In the genomic region with DNA sequence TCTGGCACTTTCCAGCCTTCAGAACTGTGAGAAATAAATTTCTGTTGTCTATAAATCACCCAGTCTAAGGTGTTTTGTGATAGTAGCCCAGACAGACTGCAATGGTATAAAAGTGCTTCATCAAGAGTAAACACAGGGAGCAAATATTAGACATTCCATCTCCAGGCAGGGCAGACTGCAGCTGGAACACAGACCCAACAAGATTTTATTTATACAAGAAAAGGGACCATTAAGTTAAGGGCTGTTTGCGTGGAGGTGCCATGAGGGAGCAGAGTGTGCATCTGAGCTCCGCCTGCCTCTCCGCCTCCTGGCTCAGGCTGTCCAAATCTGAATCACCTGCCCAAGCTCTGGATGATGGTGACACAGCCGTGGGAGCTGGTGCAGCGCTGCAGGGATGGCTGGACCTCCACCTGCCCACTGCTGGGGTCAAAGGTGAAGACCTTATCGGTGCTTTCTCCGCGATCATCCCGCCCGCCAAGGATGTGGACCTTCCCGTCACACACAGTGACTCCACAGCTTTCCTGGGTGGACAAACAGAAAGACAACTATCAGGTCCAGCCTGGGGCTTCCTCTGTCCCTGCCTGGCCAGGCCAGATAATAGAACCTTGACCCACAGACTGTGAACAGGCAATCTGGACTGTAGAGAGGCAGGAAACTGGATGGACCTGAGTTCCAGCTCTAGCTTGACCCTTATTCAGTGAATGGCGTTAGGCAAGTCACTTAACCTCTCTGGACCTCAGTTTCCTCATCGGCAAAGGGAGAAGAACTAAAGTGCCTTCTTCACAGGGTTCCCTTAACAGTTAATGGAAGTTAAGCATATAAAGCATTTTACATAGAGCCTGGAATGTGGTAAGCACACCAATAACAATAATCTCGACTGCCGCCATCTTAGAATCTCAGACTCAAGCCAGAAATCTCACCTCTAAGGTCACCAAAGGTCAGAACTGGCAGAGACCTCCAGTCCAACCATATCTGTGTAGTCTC, we compare ENCODE assay signal across 14 cellular contexts. TPM values are rescaled to one million over a fixed set of nuclear protein-coding genes. Genes with fewer than 3 reads are reported as not detected.
A peak's percentile ranks its signal among the peaks of the same experiment; 100 is the strongest.
DNase-seq lines count a peak whose midpoint lies in the region; ATAC-seq and TF ChIP-seq lines count a peak whose summit lies in the region.
"Had no signal": no experiment of that assay in that cellular context is flagged by ENCODE, and none has a peak within 500 bp of the region (broad histone marks: within the 10 kb centered on the region; RNA-seq: fewer than 3 reads in every experiment).

No MANE protein-coding gene starts in this region.

- H3K9ac ChIP-seq in mucosa of rectum (ENCODE audit: low read depth in 1 of 2, low read length in 2 of 2): no peak overlapping the region
- H3K9ac ChIP-seq: BLaER1 treated with 17β-estradiol and CSF1 and Interleukin-3, amounts not matched to agents 10 nM and 100 nM had no signal

- H3K27me3 Mint-ChIP-seq in activated T-helper 1 cell treated with anti-CD3 and anti-CD28 coated beads, Interleukin-12 subunit alpha, Interleukin-12 subunit beta, Interleukin-2, Interleukin-4 antibody, amounts not matched to agents 30 ng/mL and 10 ng/mL and 1 ng/mL, durations not matched to agents 14 hours and 24 hours and 36 hours (ENCODE audit: insufficient read depth): peaks cover 8% of the 10 kb centered on the region
- H3K27me3 Mint-ChIP-seq: central memory CD8-positive, alpha-beta T cell had no signal

- no peak overlapping the region for H3K4me3 Mint-ChIP-seq in activated T-helper 1 cell treated with anti-CD3 and anti-CD28 coated beads, Interleukin-12 subunit alpha, Interleukin-12 subunit beta, Interleukin-2, Interleukin-4 antibody, amounts not matched to agents 30 ng/mL and 10 ng/mL and 1 ng/mL, durations not matched to agents 14 hours and 24 hours and 36 hours
- H3K4me3 Mint-ChIP-seq: central memory CD8-positive, alpha-beta T cell; naive B cell had no signal

- H3K27ac Mint-ChIP-seq in activated T-helper 1 cell treated with anti-CD3 and anti-CD28 coated beads, Interleukin-12 subunit alpha, Interleukin-12 subunit beta, Interleukin-2, Interleukin-4 antibody, amounts not matched to agents 30 ng/mL and 10 ng/mL and 1 ng/mL, durations not matched to agents 14 hours and 24 hours and 36 hours: no peak overlapping the region

- H3K4me3 ChIP-seq in WERI-Rb-1 (ENCODE audit: low read depth, low read length) (no peak overlapping the region), mucosa of rectum (ENCODE audit: low read length in 2 of 2) (peak overlapping the region in 1 of 2 donors; percentile 4)
- H3K4me3 ChIP-seq: BLaER1 treated with 17β-estradiol and CSF1 and Interleukin-3, amounts not matched to agents 10 nM and 100 nM had no signal

- no peaks in the 10 kb centered on the region for H3K4me1 Mint-ChIP-seq in activated T-helper 1 cell treated with anti-CD3 and anti-CD28 coated beads, Interleukin-12 subunit alpha, Interleukin-12 subunit beta, Interleukin-2, Interleukin-4 antibody, amounts not matched to agents 30 ng/mL and 10 ng/mL and 1 ng/mL, durations not matched to agents 14 hours and 24 hours and 36 hours (ENCODE audit: low read depth)
- H3K4me1 Mint-ChIP-seq: central memory CD8-positive, alpha-beta T cell; naive B cell had no signal

- peaks cover 8% of the 10 kb centered on the region for H3K36me3 Mint-ChIP-seq in activated T-helper 1 cell treated with anti-CD3 and anti-CD28 coated beads, Interleukin-12 subunit alpha, Interleukin-12 subunit beta, Interleukin-2, Interleukin-4 antibody, amounts not matched to agents 30 ng/mL and 10 ng/mL and 1 ng/mL, durations not matched to agents 14 hours and 24 hours and 36 hours (ENCODE audit: low read depth)
- H3K36me3 Mint-ChIP-seq: naive B cell had no signal

- DNase-seq in COLO668 (lab: John Stamatoyannopoulos, UW; ENCODE audit: unreplicated experiment): peak; percentile 54
- peak; percentile 30 to 86 (median 64) for DNase-seq in NCI-H1417 (lab: John Stamatoyannopoulos, UW)
- DNase-seq in WERI-Rb-1: no peak
- no peak for DNase-seq in NCI-H1436 (lab: John Stamatoyannopoulos, UW)
- no peak for DNase-seq in activated T-helper 1 cell treated with anti-CD3 and anti-CD28 coated beads, Interleukin-12 subunit alpha, Interleukin-12 subunit beta, Interleukin-2, Interleukin-4 antibody, amounts not matched to agents 30 ng/mL and 10 ng/mL and 1 ng/mL, durations not matched to agents 14 hours and 24 hours and 36 hours (ENCODE audit: low spot score)
- DNase-seq: activated CD4-positive, CD25-positive, alpha-beta regulatory T cell treated with anti-CD3 and anti-CD28 coated beads, Interleukin-2, amount 50 U/mL, for 72 hours; activated effector memory CD4-positive, alpha-beta T cell treated with Interleukin-2 at 50 U/mL for 16 hours; naive B cell; NCI-H446 had no signal

- H3K36me3 ChIP-seq in WERI-Rb-1 (peaks cover 7% of the 10 kb centered on the region), mucosa of rectum (ENCODE audit: control insufficient read depth in 2 of 2, insufficient read depth in 2 of 2, low read length in 2 of 2) (peaks cover 0 to 5% of the 10 kb centered on the region in 2 donors)

- intact Hi-C loops in activated T-helper 1 cell treated with anti-CD3 and anti-CD28 coated beads, Interleukin-12 subunit alpha, Interleukin-12 subunit beta, Interleukin-2, Interleukin-4 antibody, amounts not matched to agents 30 ng/mL and 10 ng/mL and 1 ng/mL, durations not matched to agents 14 hours and 24 hours and 36 hours (cut with micrococcal nuclease): no loop called here

- no peak for TF ChIP-seq CTCF in WERI-Rb-1 (IDR thresholded peaks at IDR 0.05; ENCODE audit: low read depth, low read length)

- H3K27me3 ChIP-seq in WERI-Rb-1 (ENCODE audit: insufficient read depth, low read depth, severe bottlenecking) (no peaks in the 10 kb centered on the region), mucosa of rectum (ENCODE audit: control insufficient read depth in 2 of 2, insufficient read depth in 2 of 2, low read length in 2 of 2) (no peaks in the 10 kb centered on the region)

- H3K27ac ChIP-seq in WERI-Rb-1 (peak overlapping the region; percentile 91), mucosa of rectum (ENCODE audit: low read depth in 2 of 2, low read length in 2 of 2) (peak overlapping the region; percentile 5 to 38)
- H3K27ac ChIP-seq: BLaER1 treated with 17β-estradiol and CSF1 and Interleukin-3, amounts not matched to agents 10 nM and 100 nM had no signal

- H3K9me3 Mint-ChIP-seq in activated T-helper 1 cell treated with anti-CD3 and anti-CD28 coated beads, Interleukin-12 subunit alpha, Interleukin-12 subunit beta, Interleukin-2, Interleukin-4 antibody, amounts not matched to agents 30 ng/mL and 10 ng/mL and 1 ng/mL, durations not matched to agents 14 hours and 24 hours and 36 hours: no peaks in the 10 kb centered on the region
- H3K9me3 Mint-ChIP-seq: central memory CD8-positive, alpha-beta T cell; naive B cell had no signal

- H3K4me1 ChIP-seq in mucosa of rectum (ENCODE audit: control insufficient read depth in 2 of 2, insufficient read depth in 2 of 2, low read length in 2 of 2): peaks cover 10 to 30% of the 10 kb centered on the region in 2 donors

- ATAC-seq in HG02840 (IDR thresholded peaks at IDR 0.05; ENCODE audit: low FRiP score, unreplicated experiment): no peak
- no peak for ATAC-seq in HG03378 (IDR thresholded peaks at IDR 0.05; ENCODE audit: unreplicated experiment)

- H3K9me3 ChIP-seq in WERI-Rb-1 (ENCODE audit: severe bottlenecking): no peaks in the 10 kb centered on the region
- H3K9me3 ChIP-seq in mucosa of rectum (ENCODE audit: control insufficient read depth in 2 of 2, low read length in 2 of 2): no peaks in the 10 kb centered on the region
- H3K9me3 ChIP-seq: BLaER1 treated with 17β-estradiol and CSF1 and Interleukin-3, amounts not matched to agents 10 nM and 100 nM had no signal

RNA-seq across cellular contexts. Expression of gene KLHL35, which starts 10.5 kb away (rescaled TPM):
- total RNA-seq in activated T-helper 1 cell treated with anti-CD3 and anti-CD28 coated beads, Interleukin-12 subunit alpha, Interleukin-12 subunit beta, Interleukin-2, Interleukin-4 antibody, amounts not matched to agents 30 ng/mL and 10 ng/mL and 1 ng/mL, durations not matched to agents 14 hours and 24 hours and 36 hours: 2.5 and 2.8 TPM in 2 replicates

RNA-seq across cellular contexts. Expression of gene RPS3, which starts 23.2 kb away (rescaled TPM):
- total RNA-seq in activated T-helper 1 cell treated with anti-CD3 and anti-CD28 coated beads, Interleukin-12 subunit alpha, Interleukin-12 subunit beta, Interleukin-2, Interleukin-4 antibody, amounts not matched to agents 30 ng/mL and 10 ng/mL and 1 ng/mL, durations not matched to agents 14 hours and 24 hours and 36 hours: 2,822 and 2,924 TPM in 2 replicates

Comparison
In these comparisons a context has a peak if more than half of its experiments do, and no peak if none do; other contexts are left out.
1. DNase-seq: peak in COLO668 (single experiment) and NCI-H1417 (3 of 3); none in WERI-Rb-1 (single experiment), NCI-H1436 (single experiment) and activated T-helper 1 cell treated with anti-CD3 and anti-CD28 coated beads, Interleukin-12 subunit alpha, Interleukin-12 subunit beta, Interleukin-2, Interleukin-4 antibody, amounts not matched to agents 30 ng/mL and 10 ng/mL and 1 ng/mL, durations not matched to agents 14 hours and 24 hours and 36 hours (single experiment).